ENCODE assay signal across 8 cellular contexts in genomic region chr17:45893725-45894021, GRCh38. TPM values are rescaled to one million over a fixed set of nuclear protein-coding genes. Genes with fewer than 3 reads are reported as not detected.
DNase-seq lines count a peak whose midpoint lies in the region; ATAC-seq and TF ChIP-seq lines count a peak whose summit lies in the region.

No MANE protein-coding gene starts in this region.

- POLR2A ChIA-PET in Panc1 (lab: Charles Lee), result no interaction called here

- no peak for TF ChIP-seq CTCF in DND-41 (IDR thresholded peaks at IDR 0.05; ENCODE audit: borderline replicate concordance, extremely low read depth, low read length, poor library complexity, severe bottlenecking)
- TF ChIP-seq CTCF in Panc1 (IDR thresholded peaks at IDR 0.05), result no peak
- no peak for TF ChIP-seq CTCF in esophagus squamous epithelium (IDR thresholded peaks at IDR 0.05)
- TF ChIP-seq CTCF in psoas muscle (IDR thresholded peaks at IDR 0.05), result no peak

- BruUV-seq in Panc1 (replicated peaks; lab: Mats Ljungman, UMichigan), result no TSS peak

- 45 to 53% methylated on average over 7 of the region's 7 CpGs for WGBS in esophagus squamous epithelium, 2 donors
- whole genome bisulfite sequencing in psoas muscle, 3 donors, result 28 to 51% (median 35%) methylated on average over 7 of the region's 7 CpGs

- in situ Hi-C loops in Panc1 (cut with HindIII; ENCODE audit: low pct_unique_long_range_greater_than_20kb, low sequenced_read_pairs), result no loop called here

- H3K4me1 ChIP-seq in DND-41 (ENCODE audit: insufficient read depth, low read length) (peaks cover 14% of the 10 kb centered on the region), Panc1 (ENCODE audit: control insufficient read depth, insufficient read depth, low read length) (no peaks in the 10 kb centered on the region), esophagus squamous epithelium (peaks cover 24 to 42% (median 26%) of the 10 kb centered on the region in 3 donors), psoas muscle (peaks cover 20% of the 10 kb centered on the region)

- TF ChIP-seq POLR2A in esophagus squamous epithelium (IDR thresholded peaks at IDR 0.05), result no peak

- H3K27me3 ChIP-seq in DND-41 (ENCODE audit: insufficient read depth, low read length, poor library complexity), result no peaks in the 10 kb centered on the region
- H3K27me3 ChIP-seq in Panc1 (ENCODE audit: control insufficient read depth, insufficient read depth, low read length), result no peaks in the 10 kb centered on the region
- H3K27me3 ChIP-seq in esophagus squamous epithelium, result peaks cover 4 to 53% (median 15%) of the 10 kb centered on the region in 4 donors
- no peaks in the 10 kb centered on the region for H3K27me3 ChIP-seq in psoas muscle (ENCODE audit: insufficient read depth in 3 of 3, low read length in 2 of 3)

- H3K27ac ChIP-seq in DND-41 (ENCODE audit: low read length) (no peak overlapping the region), Panc1 (ENCODE audit: low read length) (peak overlapping the region; percentile 88), esophagus squamous epithelium (peak overlapping the region in 2 of 4 donors; percentile 65 to 71), psoas muscle (peak overlapping the region; percentile 88)

- no peaks in the 10 kb centered on the region for H4K20me1 ChIP-seq in DND-41 (ENCODE audit: insufficient read depth, low read length)

- H3K36me3 ChIP-seq in DND-41 (ENCODE audit: insufficient read depth, low read length) (no peaks in the 10 kb centered on the region), Panc1 (ENCODE audit: control insufficient read depth, insufficient read depth, low read length) (no peaks in the 10 kb centered on the region; the same call in 1 of the 2 replicates), esophagus squamous epithelium (no peaks in the 10 kb centered on the region), psoas muscle (ENCODE audit: insufficient read depth in 1 of 2, low read depth in 1 of 2) (no peaks in the 10 kb centered on the region)

- H3K79me2 ChIP-seq in DND-41 (ENCODE audit: insufficient read depth, low read length), result no peaks in the 10 kb centered on the region

- peak overlapping the region; percentile 83 for H3K4me2 ChIP-seq in DND-41 (ENCODE audit: insufficient read depth, low read length)

- ATAC-seq in DND-41 (ENCODE audit: insufficient read depth, low read depth), result no peak
- ATAC-seq in Panc1, result no peak
- ATAC-seq in psoas muscle, result no peak
- ATAC-seq in GM19395 (IDR thresholded peaks at IDR 0.05; ENCODE audit: unreplicated experiment), result no peak
- ATAC-seq in GM21515 (IDR thresholded peaks at IDR 0.05; ENCODE audit: unreplicated experiment), result no peak

- H3K4me3 ChIP-seq in DND-41 (ENCODE audit: low read depth in 1 of 2, low read length in 2 of 2), result peak overlapping the region in 1 of 2 experiments; percentile 61; a peak in 2 of 4 replicates
- peak overlapping the region; percentile 55 to 59 for H3K4me3 ChIP-seq in Panc1 (ENCODE audit: low read depth in 2 of 2, low read length in 2 of 2)
- H3K4me3 ChIP-seq in esophagus squamous epithelium, result peak overlapping the region; percentile 62 to 83 (median 74)
- peak overlapping the region; percentile 97 for H3K4me3 ChIP-seq in psoas muscle

- intact Hi-C loops in Panc1 (cut with micrococcal nuclease; ENCODE audit: unreplicated experiment) (no loop called here), esophagus squamous epithelium (cut with DNase I) (no loop called here), psoas muscle (cut with DNase I) (loop anchor here (2.0 to 10.0 kb wide), 2 partner anchors 49 to 51 kb away; no protein-coding TSS in a partner anchor)

- H3K9me3 ChIP-seq in DND-41 (ENCODE audit: insufficient read depth, low read length, severe bottlenecking) (no peaks in the 10 kb centered on the region), Panc1 (ENCODE audit: control insufficient read depth, insufficient read depth, low read depth, low read length) (no peaks in the 10 kb centered on the region), esophagus squamous epithelium (no peaks in the 10 kb centered on the region), psoas muscle (no peaks in the 10 kb centered on the region)

- DNase-seq in DND-41, result no peak
- no peak for DNase-seq in Panc1 (ENCODE audit: low read depth, low spot score)
- DNase-seq in esophagus squamous epithelium (lab: John Stamatoyannopoulos, UW), result no peak
- no peak for DNase-seq in psoas muscle
- no peak for DNase-seq in NCI-H187 (lab: John Stamatoyannopoulos, UW)
- DNase-seq in SW480 (ENCODE audit: low spot score), result no peak

- CTCF ChIA-PET in Panc1 (lab: Charles Lee), result no interaction called here

- H3K9ac ChIP-seq in DND-41 (ENCODE audit: low read depth, low read length), result peak overlapping the region; percentile 59

- H2AFZ ChIP-seq in DND-41 (ENCODE audit: low read depth, low read length), result peak overlapping the region; percentile 88

RNA-seq across cellular contexts. Expression of gene MAPT, which starts 0.7 kb away (rescaled TPM):
- total RNA-seq in Panc1 (2021; ENCODE audit: unreplicated experiment) (0.59 TPM), esophagus squamous epithelium (10 to 100 TPM in 1 of 4 donors, 1 to 10 TPM in 1, under 1 TPM in 2; 0.44 to 12.2 (median 3.3) TPM), psoas muscle (100 to 1,000 TPM; 104 to 253 (median 170) TPM)
- 1.9 TPM for polyA plus RNA-seq in Panc1 (2012; ENCODE audit: insufficient read length)
- 10 to 100 TPM; 16.0 to 61.3 (median 43.9) TPM for polyA plus RNA-seq in psoas muscle

RNA-seq across cellular contexts. Expression of gene SPPL2C, which starts 49.0 kb away (rescaled TPM):
- not detected for total RNA-seq in Panc1 (2021; ENCODE audit: unreplicated experiment)
- not detected for polyA plus RNA-seq in Panc1 (2012; ENCODE audit: insufficient read length)
- total RNA-seq in esophagus squamous epithelium, result not detected
- not detected for total RNA-seq in psoas muscle
- not detected for polyA plus RNA-seq in psoas muscle

Comparison
In these comparisons a context has a peak if more than half of its experiments do, and no peak if none do; other contexts are left out.
1. RNA of gene MAPT, which starts 0.7 kb away (total RNA-seq): 104 to 253 TPM in psoas muscle; 0.44 to 12.2 TPM in esophagus squamous epithelium and 0.59 TPM in Panc1 (single experiment); every median in the first group is over 4 times any median in the second.
2. intact Hi-C loops: an anchor here in psoas muscle (2.0 to 10.0 kb wide); none called in Panc1 and esophagus squamous epithelium.